16 cellular contexts compared by ENCODE assay signal in genomic region chr20:32238483-32239425, GRCh38. TPM values are rescaled to one million over a fixed set of nuclear protein-coding genes. Genes with fewer than 3 reads are reported as not detected.
DNase-seq lines count a peak whose midpoint lies in the region; ATAC-seq, FAIRE-seq and TF ChIP-seq lines count a peak whose summit lies in the region.
"Had no signal": no experiment of that assay in that cellular context is flagged by ENCODE, and none has a peak within 500 bp of the region (broad histone marks: within the 10 kb centered on the region; RNA-seq: fewer than 3 reads in every experiment).

No MANE protein-coding gene starts in this region.

- H3K9ac ChIP-seq in HUES48 (ENCODE audit: low read depth, low read length) = no peak overlapping the region
- H3K9ac ChIP-seq in H1 (replicated peaks in 1 of 4; ENCODE audit: extremely low read depth in 1 of 4, low read depth in 3 of 4, low read length in 3 of 4) = no peak overlapping the region

- H3K27ac Mint-ChIP-seq in activated T-cell treated with anti-CD3 and anti-CD28 coated beads, Interleukin-2, amount 50 U/mL, for 24 hours = peak overlapping the region; percentile 59
- H3K27ac Mint-ChIP-seq in progenitor cell of endocrine pancreas = peak overlapping the region; percentile 57
- H3K27ac Mint-ChIP-seq: CD4-positive, CD25-positive, alpha-beta regulatory T cell had no signal

- H3K36me3 Mint-ChIP-seq in activated T-cell treated with anti-CD3 and anti-CD28 coated beads, Interleukin-2, amount 50 U/mL, for 24 hours (ENCODE audit: low read depth) = peaks cover 43% of the 10 kb centered on the region
- peaks cover 12% of the 10 kb centered on the region for H3K36me3 Mint-ChIP-seq in progenitor cell of endocrine pancreas (ENCODE audit: insufficient read depth)

- no peak overlapping the region for H3K4me2 ChIP-seq in H1 (ENCODE audit: insufficient read depth in 1 of 2, low read depth in 2 of 2, low read length in 2 of 2)

- WGBS in H1 (ENCODE audit: extremely low coverage in 1 of 2, insufficient coverage in 1 of 2, insufficient read length in 1 of 2, insufficient replicate concordance in 2 of 2, low coverage in 1 of 2, low lambda C conversion rate in 2 of 2, missing lambda C conversion rate in 1 of 2), 2 experiments = 90% methylated on average over 9 of the region's 9 CpGs; no CpG with 5 or more reads in 1 of the 2 experiments

- TF ChIP-seq CTCF in H1 (IDR thresholded peaks at IDR 0.05; ENCODE audit: control extremely low read depth in 1 of 3, insufficient read depth in 1 of 3, low read depth in 1 of 3, low read length in 3 of 3) = no peak
- no peak for TF ChIP-seq CTCF in progenitor cell of endocrine pancreas (IDR thresholded peaks at IDR 0.05; ENCODE audit: unreplicated experiment)

- no peaks in the 10 kb centered on the region for H3K27me3 Mint-ChIP-seq in activated T-cell treated with anti-CD3 and anti-CD28 coated beads, Interleukin-2, amount 50 U/mL, for 24 hours
- H3K27me3 Mint-ChIP-seq in progenitor cell of endocrine pancreas = no peaks in the 10 kb centered on the region
- H3K27me3 Mint-ChIP-seq: CD4-positive, CD25-positive, alpha-beta regulatory T cell had no signal

- TF ChIP-seq EP300 in H1 (IDR thresholded peaks at IDR 0.05; ENCODE audit: borderline replicate concordance in 1 of 2, low read depth in 2 of 2, low read length in 2 of 2) = no peak

- no peaks in the 10 kb centered on the region for H3K9me3 Mint-ChIP-seq in activated T-cell treated with anti-CD3 and anti-CD28 coated beads, Interleukin-2, amount 50 U/mL, for 24 hours
- no peaks in the 10 kb centered on the region for H3K9me3 Mint-ChIP-seq in progenitor cell of endocrine pancreas (ENCODE audit: low read depth)
- H3K9me3 Mint-ChIP-seq: CD4-positive, CD25-positive, alpha-beta regulatory T cell had no signal

- H3K36me3 ChIP-seq in HUES48 (ENCODE audit: control insufficient read depth, insufficient read depth, low read length) (peaks cover 19% of the 10 kb centered on the region), H1 (ENCODE audit: control insufficient read depth in 2 of 4, insufficient read depth in 4 of 4, low read length in 3 of 4) (peaks cover 3 to 17% (median 12%) of the 10 kb centered on the region in 4 experiments; a peak in 6 of 8 replicates)

- no peak for ATAC-seq in GM21619 (IDR thresholded peaks at IDR 0.05; ENCODE audit: unreplicated experiment)

- H3K14ac ChIP-seq in H1 (ENCODE audit: insufficient read length) = no peak overlapping the region

- H3K4me3 Mint-ChIP-seq in activated T-cell treated with anti-CD3 and anti-CD28 coated beads, Interleukin-2, amount 50 U/mL, for 24 hours = no peak overlapping the region
- H3K4me3 Mint-ChIP-seq in progenitor cell of endocrine pancreas (ENCODE audit: low read depth) = no peak overlapping the region
- H3K4me3 Mint-ChIP-seq: CD4-positive, CD25-positive, alpha-beta regulatory T cell had no signal

- CTCF ChIA-PET in H1 (lab: Charles Lee; ENCODE audit: partially characterized antibody) = no interaction called here

- H2BK15ac ChIP-seq in H1 (ENCODE audit: low read length) = no peak overlapping the region

- H3K79me2 ChIP-seq in H1 (ENCODE audit: control insufficient read depth in 1 of 2, insufficient read depth in 2 of 2, low read length in 2 of 2) = no peaks in the 10 kb centered on the region

- no peak overlapping the region for H2BK12ac ChIP-seq in H1 (ENCODE audit: low read depth, low read length)

- H2AK5ac ChIP-seq in H1 (ENCODE audit: low read depth, low read length) = no peak overlapping the region

- peaks cover 29% of the 10 kb centered on the region for H3K4me1 Mint-ChIP-seq in activated T-cell treated with anti-CD3 and anti-CD28 coated beads, Interleukin-2, amount 50 U/mL, for 24 hours (ENCODE audit: low read depth)
- H3K4me1 Mint-ChIP-seq in progenitor cell of endocrine pancreas (ENCODE audit: low read depth) = peaks cover 15% of the 10 kb centered on the region

- no peak overlapping the region for H2BK20ac ChIP-seq in H1 (ENCODE audit: low read length)

- H2BK120ac ChIP-seq in H1 (replicated peaks; ENCODE audit: low read depth, low read length) = no peak overlapping the region

- POLR2A ChIA-PET in H1 (lab: Charles Lee; ENCODE audit: partially characterized antibody) = interaction anchor here (1.2 to 3.2 kb wide), 2 partner anchors 8 to 21 kb away, joined by 3 to 13 read pairs; no protein-coding TSS in a partner anchor

- H3K27me3 ChIP-seq in HUES48 (ENCODE audit: control insufficient read depth, insufficient read depth, low read length) = no peaks in the 10 kb centered on the region
- no peaks in the 10 kb centered on the region for H3K27me3 ChIP-seq in H1 (replicated peaks in 1 of 4; ENCODE audit: control insufficient read depth in 3 of 4, extremely low read depth in 1 of 4, insufficient read depth in 3 of 4, low read length in 3 of 4)

- no peak overlapping the region for H2BK5ac ChIP-seq in H1 (ENCODE audit: low read depth, low read length)

- no peaks in the 10 kb centered on the region for H3K23me2 ChIP-seq in H1 (ENCODE audit: low read depth, low read length)

- no peak for TF ChIP-seq RAD21 in H1 (IDR thresholded peaks at IDR 0.05 in 1 of 2, conservative IDR thresholded peaks at IDR 0.05 in 1 of 2; ENCODE audit: low read depth in 2 of 2, low read length in 2 of 2)

- TF ChIP-seq POLR2A in H1 (IDR thresholded peaks at IDR 0.05; ENCODE audit: control extremely low read depth in 1 of 2, low read depth in 2 of 2, low read length in 2 of 2) = 0 out of 3 replicates have a peak, but pooled peaks of 1 of the 2 experiments have one; percentile 31

- H3K4me3 ChIP-seq in HUES48 (ENCODE audit: low read depth, low read length) = no peak overlapping the region
- H3K4me3 ChIP-seq in H1 (ENCODE audit: extremely low read depth in 1 of 4, insufficient read depth in 2 of 4, low read depth in 3 of 4, low read length in 4 of 4) = no peak overlapping the region

- no peak overlapping the region for H4K5ac ChIP-seq in H1 (ENCODE audit: insufficient read length, low read depth, low read length)

- no peak for DNase-seq in activated T-cell treated with anti-CD3 and anti-CD28 coated beads, Interleukin-2, amount 50 U/mL, for 24 hours
- DNase-seq in activated T-cell treated with anti-CD3 and anti-CD28 coated beads for 4 hours = no peak
- DNase-seq in H1 (ENCODE audit: low read depth in 1 of 2, low spot score in 2 of 2) = no peak
- DNase-seq in progenitor cell of endocrine pancreas (ENCODE audit: low spot score, unreplicated experiment) = no peak
- DNase-seq in NCI-H2227 (lab: John Stamatoyannopoulos, UW; ENCODE audit: unreplicated experiment) = no peak
- no peak for DNase-seq in LoVo (ENCODE audit: low spot score)
- DNase-seq: Calu3; CD4-positive, CD25-positive, alpha-beta regulatory T cell; NCI-H1417; NCI-H2029; NCI-H524 treated with DMSO at 0.1 percent for 48 hours had no signal

- no peak overlapping the region for H3K56ac ChIP-seq in H1 (replicated peaks; ENCODE audit: insufficient read length, low read depth, low read length)

- H3K4me1 ChIP-seq in HUES48 (ENCODE audit: control insufficient read depth, insufficient read depth, low read length) (peaks cover 16% of the 10 kb centered on the region), H1 (replicated peaks in 1 of 4; ENCODE audit: control insufficient read depth in 3 of 4, insufficient read depth in 4 of 4, low read length in 3 of 4) (peaks cover 0 to 7% (median 4%) of the 10 kb centered on the region in 4 experiments; a peak in 4 of 7 replicates)

- no peak overlapping the region for H4K91ac ChIP-seq in H1 (replicated peaks; ENCODE audit: insufficient read length, low read length)

- peaks cover 0 to 1% of the 10 kb centered on the region in 2 experiments for H4K20me1 ChIP-seq in H1 (replicated peaks in 1 of 2; ENCODE audit: control insufficient read depth in 1 of 2, insufficient read depth in 2 of 2, low read length in 2 of 2)

- H3K27ac ChIP-seq in HUES48 (ENCODE audit: low read depth, low read length) (peak overlapping the region; percentile 32), H1 (ENCODE audit: low read depth, low read length) (no peak overlapping the region)

- H3K18ac ChIP-seq in H1 (ENCODE audit: extremely low read depth, low read length) = no peak overlapping the region

- no peak overlapping the region for H4K8ac ChIP-seq in H1 (ENCODE audit: extremely low read depth, insufficient read depth, low read length)

- no peak overlapping the region for H3K4ac ChIP-seq in H1 (replicated peaks; ENCODE audit: insufficient read length, low read depth, low read length)

- H3K9me3 ChIP-seq in HUES48 (ENCODE audit: control insufficient read depth, insufficient read depth, low read length) (no peaks in the 10 kb centered on the region), H1 (ENCODE audit: insufficient read depth in 2 of 2, low read depth in 1 of 2, low read length in 1 of 2) (no peaks in the 10 kb centered on the region; a peak in 1 of 4 replicates)

- no peaks in the 10 kb centered on the region for H3K79me1 ChIP-seq in H1 (ENCODE audit: low read depth, low read length)

- H2AFZ ChIP-seq in H1 (ENCODE audit: low read length) = no peak overlapping the region

- no peak overlapping the region for H3K23ac ChIP-seq in H1 (ENCODE audit: insufficient read length)

- FAIRE-seq in H1 (lab: Jason Lieb, UNC) = no peak
- FAIRE-seq: A204.1, GM12892, H54 had no signal

RNA-seq across cellular contexts. Expression of gene POFUT1, which starts 31.1 kb away (rescaled TPM):
- 24.4 and 24.5 TPM in 2 replicates for total RNA-seq in H1 (2021; fragmentation: NEBNext Ultra II Directional; extraction: Animal tissue kit (Norgen Biotek cat#: 25700))
- 19.4 and 23.5 TPM in 2 replicates for polyA plus RNA-seq in H1 (2011; rRNA removed)
- polyA plus RNA-seq in H1 (2011; cell fraction: cytosol; rRNA removed) = 23.1 TPM
- 27.9 TPM for polyA plus RNA-seq in H1 (2011; cell fraction: nucleus; rRNA removed)
- 19.9 to 22.6 TPM (median 21.3 TPM) in 4 replicates for polyA plus RNA-seq in H1 (2012, experiment 1 of 2)
- 21.9 TPM for polyA plus RNA-seq in H1 (2012, experiment 2 of 2)
- 27.9 TPM for polyA plus RNA-seq in H1 (2013, experiment 1 of 2)
- polyA plus RNA-seq in H1 (2013, experiment 2 of 2) = 31.3 TPM
- polyA minus RNA-seq in H1 (2011; rRNA and poly(A)+ RNA removed) = 30.4 and 33.9 TPM in 2 replicates
- polyA minus RNA-seq in H1 (2011; cell fraction: cytosol; rRNA and poly(A)+ RNA removed) = 22.5 TPM
- 26.9 TPM for polyA minus RNA-seq in H1 (2011; cell fraction: nucleus; rRNA and poly(A)+ RNA removed)
- 48.7 and 49.8 TPM in 2 replicates for total RNA-seq in progenitor cell of endocrine pancreas

RNA-seq across cellular contexts. Expression of gene PLAGL2, which starts 31.2 kb away (rescaled TPM):
- total RNA-seq in H1 (2021; fragmentation: NEBNext Ultra II Directional; extraction: Animal tissue kit (Norgen Biotek cat#: 25700)) = 25.4 and 26.1 TPM in 2 replicates
- polyA plus RNA-seq in H1 (2011; rRNA removed) = 20.6 and 26.7 TPM in 2 replicates
- 13.6 TPM for polyA plus RNA-seq in H1 (2011; cell fraction: cytosol; rRNA removed)
- polyA plus RNA-seq in H1 (2011; cell fraction: nucleus; rRNA removed) = 16.7 TPM
- polyA plus RNA-seq in H1 (2012, experiment 1 of 2) = 23.8 to 28.5 TPM (median 26.4 TPM) in 4 replicates
- polyA plus RNA-seq in H1 (2012, experiment 2 of 2) = 20.3 TPM
- polyA plus RNA-seq in H1 (2013, experiment 1 of 2) = 19.4 TPM
- polyA plus RNA-seq in H1 (2013, experiment 2 of 2) = 19.7 TPM
- 26.9 and 28.7 TPM in 2 replicates for polyA minus RNA-seq in H1 (2011; rRNA and poly(A)+ RNA removed)
- 20.6 TPM for polyA minus RNA-seq in H1 (2011; cell fraction: cytosol; rRNA and poly(A)+ RNA removed)
- polyA minus RNA-seq in H1 (2011; cell fraction: nucleus; rRNA and poly(A)+ RNA removed) = 18.4 TPM
- total RNA-seq in progenitor cell of endocrine pancreas = 57.1 and 59.3 TPM in 2 replicates

RNA-seq across cellular contexts. Expression of gene KIF3B, which starts 38.7 kb away (rescaled TPM):
- 22.1 and 22.4 TPM in 2 replicates for total RNA-seq in H1 (2021; fragmentation: NEBNext Ultra II Directional; extraction: Animal tissue kit (Norgen Biotek cat#: 25700))
- 7.3 and 10.1 TPM in 2 replicates for polyA plus RNA-seq in H1 (2011; rRNA removed)
- 10.7 TPM for polyA plus RNA-seq in H1 (2011; cell fraction: cytosol; rRNA removed)
- 11.7 TPM for polyA plus RNA-seq in H1 (2011; cell fraction: nucleus; rRNA removed)
- polyA plus RNA-seq in H1 (2012, experiment 1 of 2) = 12.0 to 19.2 TPM (median 14.7 TPM) in 4 replicates
- polyA plus RNA-seq in H1 (2012, experiment 2 of 2) = 1.1 TPM
- 15.2 TPM for polyA plus RNA-seq in H1 (2013, experiment 1 of 2)
- 14.7 TPM for polyA plus RNA-seq in H1 (2013, experiment 2 of 2)
- 20.8 and 24.1 TPM in 2 replicates for polyA minus RNA-seq in H1 (2011; rRNA and poly(A)+ RNA removed)
- polyA minus RNA-seq in H1 (2011; cell fraction: cytosol; rRNA and poly(A)+ RNA removed) = 9.0 TPM
- polyA minus RNA-seq in H1 (2011; cell fraction: nucleus; rRNA and poly(A)+ RNA removed) = 17.9 TPM
- 60.2 and 61.6 TPM in 2 replicates for total RNA-seq in progenitor cell of endocrine pancreas
